Comparison of ENCODE assay signal across 11 cellular contexts in genomic region chr9:83665576-83666200, GRCh38. TPM values are rescaled to one million over a fixed set of nuclear protein-coding genes. Genes with fewer than 3 reads are reported as not detected.
DNase-seq lines count a peak whose midpoint lies in the region; ATAC-seq lines count a peak whose summit lies in the region.
"Had no signal": no experiment of that assay in that cellular context is flagged by ENCODE, and none has a peak within 500 bp of the region (broad histone marks: within the 10 kb centered on the region; RNA-seq: fewer than 3 reads in every experiment).

No MANE protein-coding gene starts in this region.

- DNase-seq in glomerular endothelial cell (ENCODE audit: extremely low read depth, low read depth, low spot score) (peak; percentile 64), putamen (ENCODE audit: low spot score) (no peak), sciatic nerve (ENCODE audit: low spot score) (no peak), SHP77 (lab: John Stamatoyannopoulos, UW) (no peak)
- no peak for DNase-seq in stimulated activated CD4-positive, alpha-beta T cell treated with anti-CD3 and anti-CD28 coated beads, Interleukin-4, amount 100 ng/mL, for 1 hour
- DNase-seq: activated naive CD4-positive, alpha-beta T cell treated with Interleukin-2 at 50 U/mL for 16 hours; EL; foreskin fibroblast had no signal

- intact Hi-C loops in sciatic nerve (cut with DNase I), result no loop called here

- ATAC-seq in GM18517 (IDR thresholded peaks at IDR 0.05; ENCODE audit: unreplicated experiment) (peak; percentile 87), GM21737 (IDR thresholded peaks at IDR 0.05; ENCODE audit: unreplicated experiment) (peak; percentile 70), HG03520 (IDR thresholded peaks at IDR 0.05; ENCODE audit: unreplicated experiment) (peak; percentile 94), sciatic nerve (no peak)

RNA-seq across cellular contexts. Expression of gene UBQLN1, which starts 42.1 kb away (rescaled TPM):
- total RNA-seq in glomerular endothelial cell, result 92.3 and 116 TPM in 2 replicates
- 88.0 TPM for total RNA-seq in sciatic nerve

RNA-seq across cellular contexts. Expression of gene IDNK, which starts 42.7 kb away (rescaled TPM):
- total RNA-seq in glomerular endothelial cell, result 4.6 and 4.9 TPM in 2 replicates
- total RNA-seq in sciatic nerve, result 7.8 TPM
